Comparison of ENCODE assay signal across 21 cellular contexts in the genomic region with DNA sequence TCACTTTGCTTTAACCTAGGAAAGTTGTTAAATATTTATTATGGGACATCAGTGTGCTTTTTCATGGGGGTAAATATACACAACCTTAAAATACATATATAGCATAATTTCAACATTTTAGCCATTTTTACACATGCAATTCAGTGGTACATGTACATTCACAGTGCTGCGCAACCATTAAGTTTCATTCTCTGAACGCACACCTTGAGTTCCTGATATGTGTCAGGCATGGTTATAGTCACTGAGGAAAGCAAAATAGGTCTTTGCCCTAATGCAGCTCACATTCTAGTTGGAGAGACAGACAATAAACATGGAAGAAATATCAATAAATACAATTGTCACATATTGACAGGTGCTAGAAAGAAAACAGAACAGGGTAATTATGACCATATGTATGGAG.
"Had no signal": no experiment of that assay in that cellular context is flagged by ENCODE, and none has a peak within 500 bp of the region (broad histone marks: within the 10 kb centered on the region; RNA-seq: fewer than 3 reads in every experiment).

No MANE protein-coding gene starts in this region.

- ATAC-seq: activated CD4-positive, CD25-positive, alpha-beta regulatory T cell treated with anti-CD3 and anti-CD28 coated beads, Interleukin-2, amount 50 U/mL, for 24 hours; activated CD8-positive, alpha-beta T cell treated with anti-CD3 and anti-CD28 coated beads for 36 hours; activated T-cell treated with anti-CD3 and anti-CD28 coated beads, Interleukin-2, amount 50 U/mL, for 4 hours; activated T-helper 17 cell treated with anti-CD3 and anti-CD28 coated beads, Interleukin-2, amount 50 U/mL, for 72 hours had no signal

- DNase-seq: activated B cell treated with CpG ODN at 0.5 μM for 24 hours; activated CD4-positive, alpha-beta T cell treated with anti-CD3 and anti-CD28 coated beads for 48 hours; activated CD4-positive, alpha-beta T cell treated with anti-CD3 and anti-CD28 coated beads, Interleukin-2, amount 50 U/mL, for 1 hour; activated CD4-positive, alpha-beta T cell treated with anti-CD3 and anti-CD28 coated beads, Interleukin-2, amount 50 U/mL, for 48 hours; activated CD8-positive, alpha-beta memory T cell treated with anti-CD3 and anti-CD28 coated beads for 24 hours; activated CD8-positive, alpha-beta T cell treated with anti-CD3 and anti-CD28 coated beads for 36 hours; activated effector memory CD4-positive, alpha-beta T cell treated with Interleukin-2 at 50 U/mL for 16 hours; activated gamma-delta T cell treated with Interleukin-2 at 50 U/mL for 16 hours; activated naive CD4-positive, alpha-beta T cell treated with anti-CD3 and anti-CD28 coated beads, Interleukin-2, amount 50 U/mL, for 16 hours; activated naive CD4-positive, alpha-beta T cell treated with Interleukin-2 at 50 U/mL for 16 hours; activated T-cell treated with anti-CD3 and anti-CD28 coated beads, Interleukin-2, amount 50 U/mL, for 4 hours; amniotic stem cell; anterior cingulate cortex; brain microvascular endothelial cell; dorsolateral prefrontal cortex; effector memory CD4-positive, alpha-beta T cell; endodermal cell; head of caudate nucleus; T1000 had no signal
